ENCODE assay signal across 1 cellular context in the genomic region with DNA sequence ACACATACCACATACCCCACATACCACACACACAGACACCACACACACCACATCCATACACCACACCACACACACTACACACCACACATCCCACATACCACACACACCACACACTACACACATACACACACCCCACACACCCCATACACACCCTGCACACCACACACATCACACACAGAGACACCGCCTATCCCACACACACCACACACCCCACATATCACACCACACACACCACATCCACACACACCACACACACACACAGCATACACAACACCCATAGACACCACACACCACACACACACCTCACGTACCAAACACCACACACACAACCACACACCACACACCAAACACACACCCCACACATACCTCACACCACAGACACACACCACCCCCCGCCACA.
TF ChIP-seq lines count a peak whose summit lies in the region.

No MANE protein-coding gene starts in this region.

TF ChIP-seq in HepG2, 621 proteins besides CTCF, POLR2A, EP300 and RAD21 (continued from another document):
- TF ChIP-seq, protein P1, sequence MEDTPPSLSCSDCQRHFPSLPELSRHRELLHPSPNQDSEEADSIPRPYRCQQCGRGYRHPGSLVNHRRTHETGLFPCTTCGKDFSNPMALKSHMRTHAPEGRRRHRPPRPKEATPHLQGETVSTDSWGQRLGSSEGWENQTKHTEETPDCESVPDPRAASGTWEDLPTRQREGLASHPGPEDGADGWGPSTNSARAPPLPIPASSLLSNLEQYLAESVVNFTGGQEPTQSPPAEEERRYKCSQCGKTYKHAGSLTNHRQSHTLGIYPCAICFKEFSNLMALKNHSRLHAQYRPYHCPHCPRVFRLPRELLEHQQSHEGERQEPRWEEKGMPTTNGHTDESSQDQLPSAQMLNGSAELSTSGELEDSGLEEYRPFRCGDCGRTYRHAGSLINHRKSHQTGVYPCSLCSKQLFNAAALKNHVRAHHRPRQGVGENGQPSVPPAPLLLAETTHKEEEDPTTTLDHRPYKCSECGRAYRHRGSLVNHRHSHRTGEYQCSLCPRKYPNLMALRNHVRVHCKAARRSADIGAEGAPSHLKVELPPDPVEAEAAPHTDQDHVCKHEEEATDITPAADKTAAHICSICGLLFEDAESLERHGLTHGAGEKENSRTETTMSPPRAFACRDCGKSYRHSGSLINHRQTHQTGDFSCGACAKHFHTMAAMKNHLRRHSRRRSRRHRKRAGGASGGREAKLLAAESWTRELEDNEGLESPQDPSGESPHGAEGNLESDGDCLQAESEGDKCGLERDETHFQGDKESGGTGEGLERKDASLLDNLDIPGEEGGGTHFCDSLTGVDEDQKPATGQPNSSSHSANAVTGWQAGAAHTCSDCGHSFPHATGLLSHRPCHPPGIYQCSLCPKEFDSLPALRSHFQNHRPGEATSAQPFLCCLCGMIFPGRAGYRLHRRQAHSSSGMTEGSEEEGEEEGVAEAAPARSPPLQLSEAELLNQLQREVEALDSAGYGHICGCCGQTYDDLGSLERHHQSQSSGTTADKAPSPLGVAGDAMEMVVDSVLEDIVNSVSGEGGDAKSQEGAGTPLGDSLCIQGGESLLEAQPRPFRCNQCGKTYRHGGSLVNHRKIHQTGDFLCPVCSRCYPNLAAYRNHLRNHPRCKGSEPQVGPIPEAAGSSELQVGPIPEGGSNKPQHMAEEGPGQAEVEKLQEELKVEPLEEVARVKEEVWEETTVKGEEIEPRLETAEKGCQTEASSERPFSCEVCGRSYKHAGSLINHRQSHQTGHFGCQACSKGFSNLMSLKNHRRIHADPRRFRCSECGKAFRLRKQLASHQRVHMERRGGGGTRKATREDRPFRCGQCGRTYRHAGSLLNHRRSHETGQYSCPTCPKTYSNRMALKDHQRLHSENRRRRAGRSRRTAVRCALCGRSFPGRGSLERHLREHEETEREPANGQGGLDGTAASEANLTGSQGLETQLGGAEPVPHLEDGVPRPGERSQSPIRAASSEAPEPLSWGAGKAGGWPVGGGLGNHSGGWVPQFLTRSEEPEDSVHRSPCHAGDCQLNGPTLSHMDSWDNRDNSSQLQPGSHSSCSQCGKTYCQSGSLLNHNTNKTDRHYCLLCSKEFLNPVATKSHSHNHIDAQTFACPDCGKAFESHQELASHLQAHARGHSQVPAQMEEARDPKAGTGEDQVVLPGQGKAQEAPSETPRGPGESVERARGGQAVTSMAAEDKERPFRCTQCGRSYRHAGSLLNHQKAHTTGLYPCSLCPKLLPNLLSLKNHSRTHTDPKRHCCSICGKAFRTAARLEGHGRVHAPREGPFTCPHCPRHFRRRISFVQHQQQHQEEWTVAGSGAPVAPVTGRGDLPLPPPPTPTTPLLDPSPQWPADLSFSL (CRISPR knock-in tag; IDR thresholded peaks at IDR 0.05), result peak; percentile 82
- TF ChIP-seq FOXA3 (CRISPR knock-in tag; IDR thresholded peaks at IDR 0.05) (no peak), ZNF496 (CRISPR knock-in tag; IDR thresholded peaks at IDR 0.05; ENCODE audit: insufficient replicate concordance) (no peak), HNRNPL (IDR thresholded peaks at IDR 0.05; ENCODE audit: low read depth, low read length) (0 out of 2 replicates have a peak, but pooled peaks have one; percentile 27)
